Comparison of ENCODE assay signal across 7 cellular contexts in the genomic region with DNA sequence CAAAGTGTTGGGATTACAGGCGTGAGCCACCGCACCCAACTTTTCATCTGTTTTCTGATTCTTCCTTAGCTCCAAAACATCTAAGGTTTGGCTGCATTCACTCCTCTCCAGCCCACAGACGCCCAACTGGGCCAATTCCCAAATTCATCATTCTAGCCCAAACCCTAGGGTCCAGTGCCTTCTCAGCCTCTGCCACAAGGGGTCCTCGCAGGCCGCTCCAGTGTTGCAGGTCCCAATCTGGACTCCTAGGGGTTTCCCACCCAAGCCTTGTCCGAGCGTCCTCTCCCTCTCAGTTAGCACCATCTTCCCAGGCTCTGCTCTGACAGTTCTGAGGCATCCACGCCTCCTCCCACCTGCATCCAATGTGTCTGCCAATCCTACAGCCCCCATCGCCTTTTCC. TPM values are rescaled to one million over a fixed set of nuclear protein-coding genes. Genes with fewer than 3 reads are reported as not detected.
DNase-seq lines count a peak whose midpoint lies in the region; ATAC-seq, FAIRE-seq and TF ChIP-seq lines count a peak whose summit lies in the region.
"Not testable (repeated sequence)": the region's sequence is repeated elsewhere in the genome, so short reads cannot be mapped to it uniquely, and the experiment has no call there.

No MANE protein-coding gene starts in this region.

- not testable (repeated sequence) for H3K4me1 ChIP-seq in RWPE2 (ENCODE audit: insufficient read depth, poor library complexity, severe bottlenecking)

- intact Hi-C loops in left ventricle myocardium superior (cut with micrococcal nuclease); sciatic nerve (cut with DNase I): not testable (repeated sequence)

- not testable (repeated sequence) for H3K27ac ChIP-seq in RWPE2 (ENCODE audit: poor library complexity, severe bottlenecking)

- not testable (repeated sequence) for H3K9me3 ChIP-seq in RWPE2 (ENCODE audit: severe bottlenecking)

- ATAC-seq in RWPE2 (ENCODE audit: low read depth) (peak; percentile 29; the same call in 1 of the 3 replicates), left ventricle myocardium superior (peak; percentile 66), memory B cell (ENCODE audit: low read depth) (peak; percentile 51), sciatic nerve (peak; percentile 63)
- ATAC-seq in activated CD8-positive, alpha-beta memory T cell treated with anti-CD3 and anti-CD28 coated beads, Interleukin-2, amount 10 ng/mL, durations not matched to agents 7 days and 5 days: peak; percentile 41
- peak; percentile 61 for ATAC-seq in effector memory CD8-positive, alpha-beta T cell (replicated peaks)

- CTCF ChIA-PET in activated CD8-positive, alpha-beta memory T cell treated with anti-CD3 and anti-CD28 coated beads, Interleukin-2, amount 10 ng/mL, durations not matched to agents 7 days and 5 days (lab: Charles Lee): not testable (repeated sequence)

- H3K9me3 Mint-ChIP-seq in activated CD8-positive, alpha-beta memory T cell treated with anti-CD3 and anti-CD28 coated beads, Interleukin-2, amount 10 ng/mL, durations not matched to agents 7 days and 5 days (ENCODE audit: low read depth); effector memory CD8-positive, alpha-beta T cell; memory B cell: not testable (repeated sequence)

- H3K4me3 ChIP-seq in RWPE2 (ENCODE audit: severe bottlenecking): not testable (repeated sequence)

- H3K27ac Mint-ChIP-seq in activated CD8-positive, alpha-beta memory T cell treated with anti-CD3 and anti-CD28 coated beads, Interleukin-2, amount 10 ng/mL, durations not matched to agents 7 days and 5 days; effector memory CD8-positive, alpha-beta T cell; memory B cell: not testable (repeated sequence)

- not testable (repeated sequence) for H3K27me3 Mint-ChIP-seq in activated CD8-positive, alpha-beta memory T cell treated with anti-CD3 and anti-CD28 coated beads, Interleukin-2, amount 10 ng/mL, durations not matched to agents 7 days and 5 days; effector memory CD8-positive, alpha-beta T cell; memory B cell

- H3K36me3 ChIP-seq in RWPE2 (ENCODE audit: low read depth): not testable (repeated sequence)

- not testable (repeated sequence) for H3K4me1 Mint-ChIP-seq in activated CD8-positive, alpha-beta memory T cell treated with anti-CD3 and anti-CD28 coated beads, Interleukin-2, amount 10 ng/mL, durations not matched to agents 7 days and 5 days; effector memory CD8-positive, alpha-beta T cell (ENCODE audit: low read depth in 2 of 2); memory B cell

- not testable (repeated sequence) for TF ChIP-seq CTCF in RWPE2 (IDR thresholded peaks at IDR 0.05; ENCODE audit: poor library complexity, severe bottlenecking)

- DNase-seq in GM18507 (ENCODE audit: extremely low spot score, insufficient read length, low read depth); RWPE2 (ENCODE audit: low spot score); activated CD8-positive, alpha-beta memory T cell treated with anti-CD3 and anti-CD28 coated beads, Interleukin-2, amount 10 ng/mL, durations not matched to agents 7 days and 5 days; effector memory CD8-positive, alpha-beta T cell; left ventricle myocardium superior; memory B cell (ENCODE audit: low spot score in 2 of 2); sciatic nerve (ENCODE audit: low spot score): not testable (repeated sequence)

- not testable (repeated sequence) for H3K27me3 ChIP-seq in RWPE2 (ENCODE audit: insufficient read depth, poor library complexity, severe bottlenecking)

- H3K4me3 Mint-ChIP-seq in activated CD8-positive, alpha-beta memory T cell treated with anti-CD3 and anti-CD28 coated beads, Interleukin-2, amount 10 ng/mL, durations not matched to agents 7 days and 5 days; effector memory CD8-positive, alpha-beta T cell; memory B cell: not testable (repeated sequence)

- not testable (repeated sequence) for H3K36me3 Mint-ChIP-seq in activated CD8-positive, alpha-beta memory T cell treated with anti-CD3 and anti-CD28 coated beads, Interleukin-2, amount 10 ng/mL, durations not matched to agents 7 days and 5 days; effector memory CD8-positive, alpha-beta T cell (ENCODE audit: insufficient read depth); memory B cell

- peak; percentile 63 for FAIRE-seq in GM18507 (lab: Jason Lieb, UNC)

RNA-seq across cellular contexts. Expression of gene CD320, which starts 31.7 kb away (rescaled TPM):
- 10 to 100 TPM; 42.0 to 49.8 TPM for total RNA-seq in activated CD8-positive, alpha-beta memory T cell treated with anti-CD3 and anti-CD28 coated beads, Interleukin-2, amount 10 ng/mL, durations not matched to agents 7 days and 5 days
- total RNA-seq in left ventricle myocardium superior (37.9 TPM), sciatic nerve (23.8 TPM)

RNA-seq across cellular contexts. Expression of gene NDUFA7, which starts 44.7 kb away (rescaled TPM):
- 10 to 100 TPM; 47.4 to 66.7 TPM for total RNA-seq in activated CD8-positive, alpha-beta memory T cell treated with anti-CD3 and anti-CD28 coated beads, Interleukin-2, amount 10 ng/mL, durations not matched to agents 7 days and 5 days
- total RNA-seq in left ventricle myocardium superior (134 TPM), sciatic nerve (24.7 TPM)

RNA-seq across cellular contexts. Expression of gene RPS28, which starts 44.8 kb away (rescaled TPM):
- total RNA-seq in activated CD8-positive, alpha-beta memory T cell treated with anti-CD3 and anti-CD28 coated beads, Interleukin-2, amount 10 ng/mL, durations not matched to agents 7 days and 5 days: 1,000 to 10,000 TPM; 1,292 to 1,333 TPM
- 1,189 TPM for total RNA-seq in left ventricle myocardium superior
- 893 TPM for total RNA-seq in sciatic nerve
